In the genomic region with DNA sequence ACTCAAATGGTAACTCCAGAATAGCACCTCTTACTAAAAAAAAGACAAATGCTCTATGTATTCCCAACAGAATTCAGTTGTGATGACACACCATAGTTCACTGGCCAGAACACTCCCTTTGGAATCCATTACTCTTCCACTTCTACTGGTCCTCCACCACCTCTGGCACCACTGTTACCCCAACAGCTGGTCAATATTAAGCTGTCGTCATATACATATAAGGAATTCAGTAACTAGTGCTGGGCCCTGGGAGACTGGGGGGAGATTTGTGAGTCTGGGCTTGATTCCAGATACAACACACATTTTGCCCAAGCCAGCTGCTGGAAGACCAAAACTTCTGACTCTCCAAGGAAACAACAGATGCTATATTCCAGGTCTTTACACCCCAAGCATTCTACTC, we compare ENCODE assay signal across 23 cellular contexts. TPM values are rescaled to one million over a fixed set of nuclear protein-coding genes. Genes with fewer than 3 reads are reported as not detected.
A peak's percentile ranks its signal among the peaks of the same experiment; 100 is the strongest.
DNase-seq lines count a peak whose midpoint lies in the region; ATAC-seq and TF ChIP-seq lines count a peak whose summit lies in the region.
"Had no signal": no experiment of that assay in that cellular context is flagged by ENCODE, and none has a peak within 500 bp of the region (broad histone marks: within the 10 kb centered on the region; RNA-seq: fewer than 3 reads in every experiment).

No MANE protein-coding gene starts in this region.

- no peak overlapping the region for H3K4me3 ChIP-seq in brain microvascular endothelial cell (ENCODE audit: low read depth, low read length)
- no peak overlapping the region for H3K4me3 ChIP-seq in skeletal muscle cell (ENCODE audit: low read depth, low read length)
- H3K4me3 ChIP-seq: body of pancreas had no signal

- DNase-seq in GM03348 (ENCODE audit: low spot score) (peak; percentile 29), brain microvascular endothelial cell (peak; percentile 20), left cardiac atrium (peak; percentile 33), skeletal muscle cell (ENCODE audit: low read depth) (peak; percentile 60), MV-4-11 (lab: John Stamatoyannopoulos, UW) (no peak), D341Med (ENCODE audit: low spot score) (no peak), putamen (ENCODE audit: low spot score) (no peak)
- no peak for DNase-seq in central memory CD4-positive, alpha-beta T cell
- DNase-seq: activated CD4-positive, alpha-beta memory T cell treated with anti-CD3 and anti-CD28 coated beads, Interleukin-2, amount 10 ng/mL, durations not matched to agents 7 days and 5 days; activated T-cell treated with anti-CD3 and anti-CD28 coated beads, Interleukin-2, amount 50 U/mL, for 24 hours; body of pancreas; EL; islet precursor cell; NCI-H1092; NCI-H69; stimulated activated naive CD4-positive, alpha-beta T cell; trophoblast cell had no signal

- peak; percentile 96 to 97 for ATAC-seq in left cardiac atrium
- ATAC-seq: body of pancreas, HCT116, WTC11 had no signal

- intact Hi-C loops in left cardiac atrium (cut with DNase I), result no loop called here

- no peaks in the 10 kb centered on the region for H3K27me3 ChIP-seq in brain microvascular endothelial cell (replicated peaks)
- H3K27me3 ChIP-seq: body of pancreas had no signal

- TF ChIP-seq CTCF in brain microvascular endothelial cell (IDR thresholded peaks at IDR 0.05; ENCODE audit: low read depth, low read length, missing control alignments), result no peak

- H3K27ac ChIP-seq in brain microvascular endothelial cell, result no peak overlapping the region
- H3K27ac ChIP-seq: body of pancreas, KMS-11 had no signal

- H3K36me3 ChIP-seq in brain microvascular endothelial cell (replicated peaks), result no peaks in the 10 kb centered on the region

- in situ Hi-C loops in brain microvascular endothelial cell (cut with HindIII; ENCODE audit: low pct_ligation_motif_present, low sequenced_read_pairs), result no loop called here

RNA-seq across cellular contexts. Expression of gene ITGA8, which starts 26.0 kb away (rescaled TPM):
- 1 to 10 TPM; 2.7 to 4.5 TPM for total RNA-seq in left cardiac atrium
- total RNA-seq: activated CD4-positive, alpha-beta memory T cell treated with anti-CD3 and anti-CD28 coated beads, Interleukin-2, amount 10 ng/mL, durations not matched to agents 7 days and 5 days; OCI-LY7; SK-MEL-5; T-helper 2 cell treated with Interferon-gamma antibody and Interleukin-4, amounts not matched to agents 100 ng/mL and 5 ng/mL, for 36 hours; WTC11 had no signal

Comparison
In these comparisons a context has a peak if more than half of its experiments do, and no peak if none do; other contexts are left out.
1. DNase-seq: peak in GM03348 (single experiment), brain microvascular endothelial cell (single experiment), left cardiac atrium (single experiment) and skeletal muscle cell (single experiment); none in MV-4-11 (single experiment), D341Med (single experiment), central memory CD4-positive, alpha-beta T cell (single experiment) and putamen (single experiment).